ENCODE assay signal across 16 cellular contexts in the genomic region with DNA sequence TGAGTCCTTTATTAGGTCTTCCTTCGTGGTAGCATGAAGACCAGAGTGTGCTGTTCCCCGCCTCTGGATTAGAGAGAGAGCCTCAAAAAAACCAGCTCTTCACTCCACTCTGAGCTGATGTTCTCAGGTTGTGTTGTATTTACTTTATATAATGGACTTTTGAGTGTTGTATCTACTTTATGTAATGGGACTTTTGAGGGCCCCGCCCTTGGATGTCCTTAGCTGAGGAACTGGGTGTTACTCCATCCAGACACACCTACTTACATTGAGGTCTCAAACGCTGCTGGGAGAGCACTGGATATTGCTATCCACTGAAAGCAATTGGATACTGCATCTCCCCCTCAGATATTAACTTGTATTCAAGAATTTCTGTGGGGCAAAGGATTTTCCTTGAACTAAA. TPM values are rescaled to one million over a fixed set of nuclear protein-coding genes. Genes with fewer than 3 reads are reported as not detected.
DNase-seq lines count a peak whose midpoint lies in the region; ATAC-seq and TF ChIP-seq lines count a peak whose summit lies in the region.
"Had no signal": no experiment of that assay in that cellular context is flagged by ENCODE, and none has a peak within 500 bp of the region (broad histone marks: within the 10 kb centered on the region; RNA-seq: fewer than 3 reads in every experiment).

No MANE protein-coding gene starts in this region.

- H3K4me2 ChIP-seq in OCI-LY3 (ENCODE audit: low read length): peak overlapping the region; percentile 44
- H3K4me2 ChIP-seq: SK-N-SH had no signal

- TF ChIP-seq CTCF in OCI-LY3 (IDR thresholded peaks at IDR 0.05; ENCODE audit: low read depth, low read length): no peak
- TF ChIP-seq CTCF in left ventricle myocardium inferior (IDR thresholded peaks at IDR 0.05; ENCODE audit: borderline replicate concordance): no peak

- DNase-seq in T-helper 1 cell (no peak), left ventricle myocardium inferior (no peak)
- no peak for DNase-seq in stimulated activated naive CD4-positive, alpha-beta T cell (lab: John Stamatoyannopoulos, UW)
- DNase-seq: Caco-2, GOT3, MV-4-11, SK-N-SH, trophoblast cell had no signal

- 0 out of 2 replicates have a peak, but pooled peaks cover 7% of the 10 kb centered on the region for H4K20me1 ChIP-seq in OCI-LY3 (ENCODE audit: insufficient read depth, low read length)

- H3K27me3 ChIP-seq in OCI-LY3 (ENCODE audit: low read depth, low read length) (no peaks in the 10 kb centered on the region), left ventricle myocardium inferior (ENCODE audit: low read depth) (no peaks in the 10 kb centered on the region)
- H3K27me3 ChIP-seq: adrenal gland had no signal

- H3K9me3 ChIP-seq in OCI-LY3 (ENCODE audit: insufficient read depth, low read length): no peaks in the 10 kb centered on the region
- H3K9me3 ChIP-seq in left ventricle myocardium inferior (replicated peaks): no peaks in the 10 kb centered on the region
- H3K9me3 ChIP-seq: adrenal gland, Caco-2, prostate gland, SK-N-SH had no signal

- H3K79me2 ChIP-seq in OCI-LY3 (ENCODE audit: low read length): peaks cover 25% of the 10 kb centered on the region

- H3K4me3 Mint-ChIP-seq in T-helper 1 cell treated with Interleukin-12 subunit alpha and Interleukin-12 subunit beta and Interleukin-4 antibody, amounts not matched to agents 30 μg/mL and 1 μg/mL, for 36 hours: no peak overlapping the region
- H3K4me3 Mint-ChIP-seq in stimulated activated memory B cell treated with anti-CD40 and anti-IgM and Interleukin-4, amounts not matched to agents 10 μg/mL and 1 μg/mL and 100 μg/mL, for 72 hours: peak overlapping the region; percentile 60

- H3K9ac ChIP-seq in OCI-LY3 (ENCODE audit: low read length): no peak overlapping the region
- H3K9ac ChIP-seq: SK-N-SH had no signal

- H3K27ac ChIP-seq in OCI-LY3 (ENCODE audit: low read length): no peak overlapping the region
- H3K27ac ChIP-seq in left ventricle myocardium inferior (replicated peaks): peak overlapping the region; percentile 60
- H3K27ac ChIP-seq: adrenal gland, prostate gland had no signal

- H3K27ac Mint-ChIP-seq in T-helper 1 cell treated with Interleukin-12 subunit alpha and Interleukin-12 subunit beta and Interleukin-4 antibody, amounts not matched to agents 30 μg/mL and 1 μg/mL, for 36 hours: peak overlapping the region; percentile 62
- peak overlapping the region; percentile 82 for H3K27ac Mint-ChIP-seq in stimulated activated memory B cell treated with anti-CD40 and anti-IgM and Interleukin-4, amounts not matched to agents 10 μg/mL and 1 μg/mL and 100 μg/mL, for 72 hours

- no peak overlapping the region for H2AFZ ChIP-seq in OCI-LY3 (ENCODE audit: low read depth, low read length)

- no peak for ATAC-seq in stimulated activated memory B cell treated with anti-CD40 and anti-IgM and Interleukin-4, amounts not matched to agents 10 μg/mL and 1 μg/mL and 100 μg/mL, for 72 hours
- ATAC-seq in HG03095 (IDR thresholded peaks at IDR 0.05; ENCODE audit: unreplicated experiment) (no peak), GM19397 (IDR thresholded peaks at IDR 0.05; ENCODE audit: unreplicated experiment) (no peak)

- peaks cover 6% of the 10 kb centered on the region for H3K9me3 Mint-ChIP-seq in T-helper 1 cell treated with Interleukin-12 subunit alpha and Interleukin-12 subunit beta and Interleukin-4 antibody, amounts not matched to agents 30 μg/mL and 1 μg/mL, for 36 hours
- H3K9me3 Mint-ChIP-seq in stimulated activated memory B cell treated with anti-CD40 and anti-IgM and Interleukin-4, amounts not matched to agents 10 μg/mL and 1 μg/mL and 100 μg/mL, for 72 hours: no peaks in the 10 kb centered on the region

- H3K4me1 ChIP-seq in OCI-LY3 (ENCODE audit: low read length) (peaks cover 17% of the 10 kb centered on the region), left ventricle myocardium inferior (peaks cover 54% of the 10 kb centered on the region)
- H3K4me1 ChIP-seq: prostate gland had no signal

- peaks cover 13% of the 10 kb centered on the region for H3K36me3 Mint-ChIP-seq in T-helper 1 cell treated with Interleukin-12 subunit alpha and Interleukin-12 subunit beta and Interleukin-4 antibody, amounts not matched to agents 30 μg/mL and 1 μg/mL, for 36 hours (ENCODE audit: low read depth)
- H3K36me3 Mint-ChIP-seq in stimulated activated memory B cell treated with anti-CD40 and anti-IgM and Interleukin-4, amounts not matched to agents 10 μg/mL and 1 μg/mL and 100 μg/mL, for 72 hours: peaks cover 3% of the 10 kb centered on the region

- intact Hi-C loops in left ventricle myocardium inferior (cut with micrococcal nuclease): no loop called here

- H3K36me3 ChIP-seq in OCI-LY3 (replicated peaks; ENCODE audit: low read depth, low read length) (peaks cover under 1% of the 10 kb centered on the region), left ventricle myocardium inferior (no peaks in the 10 kb centered on the region)
- H3K36me3 ChIP-seq: adrenal gland, prostate gland had no signal

- H3K27me3 Mint-ChIP-seq in T-helper 1 cell treated with Interleukin-12 subunit alpha and Interleukin-12 subunit beta and Interleukin-4 antibody, amounts not matched to agents 30 μg/mL and 1 μg/mL, for 36 hours (ENCODE audit: low read depth): no peaks in the 10 kb centered on the region
- no peaks in the 10 kb centered on the region for H3K27me3 Mint-ChIP-seq in stimulated activated memory B cell treated with anti-CD40 and anti-IgM and Interleukin-4, amounts not matched to agents 10 μg/mL and 1 μg/mL and 100 μg/mL, for 72 hours

- H3K4me3 ChIP-seq in OCI-LY3 (ENCODE audit: low read length) (no peak overlapping the region), left ventricle myocardium inferior (no peak overlapping the region)
- H3K4me3 ChIP-seq: adrenal gland, prostate gland had no signal

- peaks cover 36% of the 10 kb centered on the region for H3K4me1 Mint-ChIP-seq in T-helper 1 cell treated with Interleukin-12 subunit alpha and Interleukin-12 subunit beta and Interleukin-4 antibody, amounts not matched to agents 30 μg/mL and 1 μg/mL, for 36 hours (ENCODE audit: low read depth)
- peaks cover 68% of the 10 kb centered on the region for H3K4me1 Mint-ChIP-seq in stimulated activated memory B cell treated with anti-CD40 and anti-IgM and Interleukin-4, amounts not matched to agents 10 μg/mL and 1 μg/mL and 100 μg/mL, for 72 hours

RNA-seq across cellular contexts. Expression of gene ATP8A1, which starts 28.2 kb away (rescaled TPM):
- total RNA-seq in left ventricle myocardium inferior: 19.2 TPM
- total RNA-seq: A172 had no signal
